Comparison of ENCODE assay signal across 22 cellular contexts in the genomic region with DNA sequence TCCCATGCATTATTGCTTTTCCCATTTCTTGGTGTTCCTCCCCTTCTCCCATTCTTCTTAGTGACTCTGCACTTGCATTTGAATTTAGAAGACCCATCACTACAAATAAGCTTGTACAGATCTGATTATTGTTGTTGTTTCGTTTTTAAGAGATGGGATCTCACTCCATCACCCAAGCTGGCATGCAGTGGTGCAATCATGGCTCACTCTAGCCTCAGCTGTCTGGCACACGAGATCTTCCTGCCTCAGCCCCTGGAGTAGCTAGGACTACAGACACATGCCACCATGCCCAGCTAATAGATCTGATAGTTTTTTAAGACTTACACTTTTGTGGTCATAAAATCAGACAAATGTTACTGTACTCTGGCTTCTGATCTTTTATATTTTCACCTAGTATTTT.
DNase-seq lines count a peak whose midpoint lies in the region; ATAC-seq and TF ChIP-seq lines count a peak whose summit lies in the region.
"Had no signal": no experiment of that assay in that cellular context is flagged by ENCODE, and none has a peak within 500 bp of the region (broad histone marks: within the 10 kb centered on the region; RNA-seq: fewer than 3 reads in every experiment).

No MANE protein-coding gene starts in this region.

- H3K9me3 ChIP-seq in HCT116 (ENCODE audit: control insufficient read depth in 1 of 2, insufficient read depth in 1 of 2, low read depth in 1 of 2, low read length in 2 of 2) (no peaks in the 10 kb centered on the region), SJSA1 (replicated peaks) (no peaks in the 10 kb centered on the region), skeletal muscle satellite cell (replicated peaks; ENCODE audit: low read length) (no peaks in the 10 kb centered on the region), tibial artery (no peaks in the 10 kb centered on the region)
- H3K9me3 ChIP-seq: BLaER1 had no signal

- H3K9me2 ChIP-seq in HCT116 (ENCODE audit: insufficient read depth): 0 out of 2 replicates have a peak, but pooled peaks cover 3% of the 10 kb centered on the region

- CTCF ChIA-PET in HCT116 (lab: Charles Lee): no interaction called here

- H3K79me2 ChIP-seq in HCT116 (ENCODE audit: insufficient read depth, low read length): no peaks in the 10 kb centered on the region

- H3K36me3 ChIP-seq in HCT116 (ENCODE audit: control insufficient read depth in 1 of 2, insufficient read depth in 2 of 2, low read length in 2 of 2): no peaks in the 10 kb centered on the region
- H3K36me3 ChIP-seq in SJSA1: no peaks in the 10 kb centered on the region
- H3K36me3 ChIP-seq in skeletal muscle satellite cell (ENCODE audit: insufficient read depth, low read length): no peaks in the 10 kb centered on the region
- H3K36me3 ChIP-seq in tibial artery: no peaks in the 10 kb centered on the region

- H3K36me3 Mint-ChIP-seq in chondrocyte (ENCODE audit: low read depth): no peaks in the 10 kb centered on the region

- no peak overlapping the region for H3K4me3 Mint-ChIP-seq in chondrocyte (ENCODE audit: unreplicated experiment)
- H3K4me3 Mint-ChIP-seq: CD4-positive, alpha-beta T cell had no signal

- H3K4me1 Mint-ChIP-seq in chondrocyte (ENCODE audit: low read depth): peaks cover 23% of the 10 kb centered on the region

- H3K27me3 ChIP-seq in HCT116 (ENCODE audit: insufficient read depth, low read length): no peaks in the 10 kb centered on the region
- H3K27me3 ChIP-seq in SJSA1 (replicated peaks): no peaks in the 10 kb centered on the region
- no peaks in the 10 kb centered on the region for H3K27me3 ChIP-seq in skeletal muscle satellite cell (ENCODE audit: control insufficient read depth, insufficient read depth, low read length)
- H3K27me3 ChIP-seq in tibial artery: no peaks in the 10 kb centered on the region
- H3K27me3 ChIP-seq: BLaER1 had no signal

- TF ChIP-seq POLR2A in HCT116 (IDR thresholded peaks at IDR 0.05; ENCODE audit: borderline replicate concordance, extremely low read depth, insufficient read depth, insufficient read length): no peak

- no peaks in the 10 kb centered on the region for H3K9me3 Mint-ChIP-seq in chondrocyte (ENCODE audit: low read depth)
- H3K9me3 Mint-ChIP-seq: CD4-positive, alpha-beta T cell had no signal

- DNase-seq in HCT116 (ENCODE audit: low read depth, low spot score) (no peak), SJSA1 (ENCODE audit: low read depth in 1 of 2, low spot score in 2 of 2) (no peak), chondrocyte (ENCODE audit: low spot score) (no peak), OCI-M2 (lab: John Stamatoyannopoulos, UW; ENCODE audit: unreplicated experiment) (no peak), T-helper 2 cell (no peak), tibial artery (no peak), activated T-cell treated with anti-CD3 and anti-CD28 coated beads for 4 hours (no peak)
- DNase-seq: ACHN; CD4-positive, alpha-beta T cell; COR-L47; DMS79; GOT3; Karpas-422; NCI-H1092 treated with DMSO at 0.1 percent for 48 hours; NCI-H146; NCI-H2029; NCI-H510A treated with DMSO at 0.1 percent for 48 hours; NCI-H748 treated with DMSO at 0.1 percent for 48 hours; SIG-M5 had no signal

- peak overlapping the region; percentile 24 for H3K27ac Mint-ChIP-seq in chondrocyte (ENCODE audit: unreplicated experiment)
- H3K27ac Mint-ChIP-seq: CD4-positive, alpha-beta T cell had no signal

- no peak for ATAC-seq in HCT116

- peaks cover 5 to 27% of the 10 kb centered on the region in 2 experiments; a peak in 3 of 4 replicates for H3K4me1 ChIP-seq in HCT116 (ENCODE audit: control insufficient read depth in 1 of 2, insufficient read depth in 2 of 2, low read length in 2 of 2)
- peaks cover 45% of the 10 kb centered on the region for H3K4me1 ChIP-seq in SJSA1 (replicated peaks)
- peaks cover 37% of the 10 kb centered on the region for H3K4me1 ChIP-seq in skeletal muscle satellite cell (ENCODE audit: control insufficient read depth, insufficient read depth, low read length)
- no peaks in the 10 kb centered on the region for H3K4me1 ChIP-seq in tibial artery
- H3K4me1 ChIP-seq: BLaER1 had no signal

- no peaks in the 10 kb centered on the region for H4K20me1 ChIP-seq in HCT116 (ENCODE audit: insufficient read depth)
- H4K20me1 ChIP-seq: BLaER1 had no signal

- intact Hi-C loops in HCT116 (cut with micrococcal nuclease): no loop called here
- intact Hi-C loops in tibial artery (cut with DNase I; ENCODE audit: low total_unique reads): no loop called here

- RAD21 ChIA-PET in HCT116 (lab: Charles Lee; ENCODE audit: low non-redundant PET in 1 of 2, low total read pairs in 2 of 2, uncharacterized antibody in 2 of 2, unreplicated experiment in 2 of 2): no interaction called here

- no peak for TF ChIP-seq RAD21 in HCT116 (IDR thresholded peaks at IDR 0.05; ENCODE audit: low read depth)

- H3K4me2 ChIP-seq in HCT116 (ENCODE audit: low read length) (no peak overlapping the region), skeletal muscle satellite cell (ENCODE audit: low read length) (peak overlapping the region; percentile 35)
- H3K4me2 ChIP-seq: BLaER1 had no signal

- TF ChIP-seq CTCF in HCT116 (IDR thresholded peaks at IDR 0.05 in 2 of 3, conservative IDR thresholded peaks at IDR 0.05 in 1 of 3; ENCODE audit: borderline replicate concordance in 1 of 3, insufficient read depth in 1 of 3, low read depth in 2 of 3, low read length in 2 of 3) (no peak), chondrocyte (IDR thresholded peaks at IDR 0.05) (no peak), tibial artery (IDR thresholded peaks at IDR 0.05) (no peak)

- no peak overlapping the region for H2AFZ ChIP-seq in HCT116 (ENCODE audit: low read depth, low read length, poor library complexity, severe bottlenecking)

- no peaks in the 10 kb centered on the region for H3K27me3 Mint-ChIP-seq in chondrocyte (ENCODE audit: low read depth)
- H3K27me3 Mint-ChIP-seq: CD4-positive, alpha-beta T cell had no signal

- POLR2A ChIA-PET in HCT116 (lab: Charles Lee): no interaction called here

- H3K9ac ChIP-seq in HCT116 (ENCODE audit: low read length): no peak overlapping the region
- H3K9ac ChIP-seq in skeletal muscle satellite cell (ENCODE audit: low read depth, low read length): no peak overlapping the region
- H3K9ac ChIP-seq: BLaER1 had no signal

- BruUV-seq in HCT116 (replicated peaks; lab: Mats Ljungman, UMichigan): no TSS peak

- H3K4me3 ChIP-seq in HCT116 (replicated peaks in 1 of 2; ENCODE audit: low read depth in 1 of 2, low read length in 2 of 2) (no peak overlapping the region), SJSA1 (no peak overlapping the region), skeletal muscle satellite cell (ENCODE audit: low read length) (no peak overlapping the region), tibial artery (no peak overlapping the region)
- H3K4me3 ChIP-seq: BLaER1 had no signal

- peak overlapping the region; percentile 34; the same call in 1 of the 2 replicates for H3K27ac ChIP-seq in HCT116 (ENCODE audit: low read depth, low read length)
- peak overlapping the region; percentile 77 for H3K27ac ChIP-seq in SJSA1
- no peak overlapping the region for H3K27ac ChIP-seq in tibial artery
- H3K27ac ChIP-seq: BLaER1, RWPE1 had no signal

TF ChIP-seq in HCT116, 20 proteins besides CTCF, POLR2A, EP300 and RAD21:
- TF ChIP-seq, protein P1, sequence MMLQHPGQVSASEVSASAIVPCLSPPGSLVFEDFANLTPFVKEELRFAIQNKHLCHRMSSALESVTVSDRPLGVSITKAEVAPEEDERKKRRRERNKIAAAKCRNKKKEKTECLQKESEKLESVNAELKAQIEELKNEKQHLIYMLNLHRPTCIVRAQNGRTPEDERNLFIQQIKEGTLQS (IDR thresholded peaks at IDR 0.05): no peak
TF ChIP-seq in HCT116: peak in this region for 0.

Comparison
In these comparisons a context has a peak if more than half of its experiments do, and no peak if none do; other contexts are left out.
1. H3K27ac ChIP-seq: peak in HCT116 (single experiment) and SJSA1 (single experiment); none in tibial artery (0 of 2).